Comparison of ENCODE assay signal across 21 cellular contexts in the genomic region with DNA sequence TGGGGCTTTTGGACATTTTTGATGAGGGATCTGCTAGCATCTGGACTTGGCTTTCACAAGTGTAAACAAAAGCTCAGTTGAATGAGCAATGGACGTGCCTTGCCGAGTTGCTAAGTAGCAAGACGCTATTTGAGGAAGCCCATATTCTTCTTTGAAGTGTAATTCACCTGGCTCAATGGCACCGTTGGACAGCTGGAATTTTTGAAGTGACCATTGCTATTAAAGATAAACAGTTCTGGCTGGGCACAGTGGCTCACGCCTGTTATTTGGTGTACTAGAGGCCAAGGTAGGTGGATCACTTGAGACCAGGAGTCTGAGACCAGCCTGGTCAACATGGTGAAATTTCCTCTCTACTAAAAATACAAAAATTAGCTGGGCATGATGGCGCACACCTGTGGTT.
"Had no signal": no experiment of that assay in that cellular context is flagged by ENCODE, and none has a peak within 500 bp of the region (broad histone marks: within the 10 kb centered on the region; RNA-seq: fewer than 3 reads in every experiment).

No MANE protein-coding gene starts in this region.

- H3K9me3 ChIP-seq: adrenal gland had no signal

- H3K27ac ChIP-seq: adrenal gland, skin epidermis had no signal

- H3K36me3 Mint-ChIP-seq: natural killer cell, type B pancreatic cell, WTC11 had no signal

- H3K4me3 Mint-ChIP-seq: activated CD4-positive, alpha-beta memory T cell treated with anti-CD3 and anti-CD28 coated beads, Interleukin-2, amount 10 ng/mL, durations not matched to agents 7 days and 5 days; activated T-cell treated with anti-CD3 and anti-CD28 coated beads, Interleukin-2, amount 50 U/mL, for 24 hours; natural killer cell; T-helper 17 cell; type B pancreatic cell; WTC11 had no signal

- FAIRE-seq: colon, endometrium, kidney had no signal

- H3K9me3 Mint-ChIP-seq: activated CD4-positive, alpha-beta memory T cell treated with anti-CD3 and anti-CD28 coated beads, Interleukin-2, amount 10 ng/mL, durations not matched to agents 7 days and 5 days; activated T-cell treated with anti-CD3 and anti-CD28 coated beads, Interleukin-2, amount 50 U/mL, for 24 hours; natural killer cell had no signal

- H3K27me3 Mint-ChIP-seq: type B pancreatic cell had no signal

- ATAC-seq: left ventricle myocardium superior, natural killer cell, T-helper 17 cell, WTC11 had no signal

- H3K4me3 ChIP-seq: adrenal gland, skin epidermis had no signal

- DNase-seq: activated CD4-positive, alpha-beta memory T cell treated with anti-CD3 and anti-CD28 coated beads, Interleukin-2, amount 10 ng/mL, durations not matched to agents 7 days and 5 days; activated CD4-positive, alpha-beta T cell treated with anti-CD3 and anti-CD28 coated beads for 4 hours; activated naive CD4-positive, alpha-beta T cell treated with anti-CD3 and anti-CD28 coated beads, Interleukin-2, amount 50 U/mL, for 16 hours; activated T-cell treated with anti-CD3 and anti-CD28 coated beads, Interleukin-2, amount 50 U/mL, for 24 hours; adrenal gland; caudate nucleus; hippocampal formation; kidney; left ventricle myocardium superior; mesendoderm; natural killer cell; retina; stimulated activated CD4-positive, alpha-beta T cell treated with anti-CD3 and anti-CD28 coated beads, Interleukin-15, amount 100 ng/mL, for 24 hours; stimulated activated CD4-positive, alpha-beta T cell treated with anti-CD3 and anti-CD28 coated beads, Interleukin-4, amount 100 ng/mL, for 1 hour; stimulated activated naive CD4-positive, alpha-beta T cell; T-helper 17 cell had no signal

- H3K4me1 Mint-ChIP-seq: activated CD4-positive, alpha-beta memory T cell treated with anti-CD3 and anti-CD28 coated beads, Interleukin-2, amount 10 ng/mL, durations not matched to agents 7 days and 5 days; natural killer cell; T-helper 17 cell; WTC11 had no signal

- H3K4me1 ChIP-seq: adrenal gland had no signal

- H3K36me3 ChIP-seq: adrenal gland had no signal

- H3K27me3 ChIP-seq: adrenal gland had no signal

- H3K27ac Mint-ChIP-seq: activated CD4-positive, alpha-beta memory T cell treated with anti-CD3 and anti-CD28 coated beads, Interleukin-2, amount 10 ng/mL, durations not matched to agents 7 days and 5 days; activated T-cell treated with anti-CD3 and anti-CD28 coated beads, Interleukin-2, amount 50 U/mL, for 24 hours; natural killer cell; T-helper 17 cell; type B pancreatic cell; WTC11 had no signal
